In the genomic region with DNA sequence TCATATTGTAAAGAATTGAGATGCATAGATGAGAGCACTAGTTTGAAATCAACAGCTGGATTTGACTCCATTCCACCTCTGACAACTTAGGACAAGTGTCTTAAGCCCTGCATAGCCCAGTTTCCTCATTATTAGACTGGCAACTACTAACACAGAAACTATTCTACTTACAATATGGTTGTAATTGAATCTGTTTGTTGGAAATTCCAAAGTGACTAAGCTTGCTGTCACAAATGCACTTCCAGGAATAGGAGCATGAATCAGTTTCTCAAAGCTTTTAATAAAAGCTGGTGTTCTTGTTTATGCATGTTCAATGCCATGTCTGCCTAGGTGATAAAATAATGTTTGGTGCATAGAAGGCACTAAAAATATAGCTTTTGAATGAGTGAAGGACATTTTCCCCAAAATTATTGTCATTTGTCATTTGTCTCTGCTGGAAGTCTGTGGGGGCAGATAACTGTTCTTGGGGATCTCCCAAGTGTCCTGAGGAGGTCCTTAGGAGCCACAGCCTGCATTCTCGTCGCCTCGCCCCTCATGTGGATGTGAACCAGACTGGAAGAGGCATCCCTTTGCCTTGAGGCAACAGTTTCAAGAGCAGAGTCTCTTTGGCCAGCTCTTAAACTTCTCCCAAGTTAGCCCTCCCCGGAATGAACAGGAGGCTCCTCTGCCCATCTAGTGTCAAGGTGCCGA, we compare ENCODE assay signal across 9 cellular contexts. TPM values are rescaled to one million over a fixed set of nuclear protein-coding genes. Genes with fewer than 3 reads are reported as not detected.
DNase-seq lines count a peak whose midpoint lies in the region; ATAC-seq and TF ChIP-seq lines count a peak whose summit lies in the region.
"Had no signal": no experiment of that assay in that cellular context is flagged by ENCODE, and none has a peak within 500 bp of the region (broad histone marks: within the 10 kb centered on the region; RNA-seq: fewer than 3 reads in every experiment).

No MANE protein-coding gene starts in this region.

- peak; percentile 57 for DNase-seq in AG08396 (ENCODE audit: low spot score)
- DNase-seq in HCT116 (ENCODE audit: low read depth, low spot score), result peak; percentile 56
- DNase-seq in activated T-helper 1 cell treated with anti-CD3 and anti-CD28 coated beads, Interleukin-12 subunit alpha, Interleukin-12 subunit beta, Interleukin-2, Interleukin-4 antibody, amounts not matched to agents 30 ng/mL and 10 ng/mL and 1 ng/mL, durations not matched to agents 14 hours and 24 hours and 36 hours (ENCODE audit: low spot score), result no peak
- DNase-seq in kidney glomerular epithelial cell (lab: John Stamatoyannopoulos, UW), result peak; percentile 60
- no peak for DNase-seq in AML-193 (lab: John Stamatoyannopoulos, UW)
- DNase-seq in mucosa of gallbladder (ENCODE audit: low spot score), result no peak
- DNase-seq: endodermal cell had no signal

- peaks cover 67% of the 10 kb centered on the region for H3K36me3 Mint-ChIP-seq in activated T-helper 1 cell treated with anti-CD3 and anti-CD28 coated beads, Interleukin-12 subunit alpha, Interleukin-12 subunit beta, Interleukin-2, Interleukin-4 antibody, amounts not matched to agents 30 ng/mL and 10 ng/mL and 1 ng/mL, durations not matched to agents 14 hours and 24 hours and 36 hours (ENCODE audit: low read depth)

- peaks cover 90% of the 10 kb centered on the region for H3K4me1 Mint-ChIP-seq in activated T-helper 1 cell treated with anti-CD3 and anti-CD28 coated beads, Interleukin-12 subunit alpha, Interleukin-12 subunit beta, Interleukin-2, Interleukin-4 antibody, amounts not matched to agents 30 ng/mL and 10 ng/mL and 1 ng/mL, durations not matched to agents 14 hours and 24 hours and 36 hours (ENCODE audit: low read depth)

- H3K9me3 Mint-ChIP-seq in activated T-helper 1 cell treated with anti-CD3 and anti-CD28 coated beads, Interleukin-12 subunit alpha, Interleukin-12 subunit beta, Interleukin-2, Interleukin-4 antibody, amounts not matched to agents 30 ng/mL and 10 ng/mL and 1 ng/mL, durations not matched to agents 14 hours and 24 hours and 36 hours, result peaks cover 13% of the 10 kb centered on the region
- H3K9me3 Mint-ChIP-seq: endodermal cell had no signal

- POLR2A ChIA-PET in HCT116 (lab: Charles Lee), result no interaction called here

- RAD21 ChIA-PET in HCT116 (lab: Charles Lee; ENCODE audit: low non-redundant PET in 1 of 2, low total read pairs in 2 of 2, uncharacterized antibody in 2 of 2, unreplicated experiment in 2 of 2), result no interaction called here

- no peak for TF ChIP-seq CTCF in HCT116 (IDR thresholded peaks at IDR 0.05 in 2 of 3, conservative IDR thresholded peaks at IDR 0.05 in 1 of 3; ENCODE audit: borderline replicate concordance in 1 of 3, insufficient read depth in 1 of 3, low read depth in 2 of 3, low read length in 2 of 3)

- peak overlapping the region; percentile 64 for H3K4me2 ChIP-seq in HCT116 (ENCODE audit: low read length)

- no peak overlapping the region for H3K9ac ChIP-seq in HCT116 (ENCODE audit: low read length)

- 0 out of 2 replicates have a peak, but pooled peaks have one; percentile 22 for TF ChIP-seq RAD21 in HCT116 (IDR thresholded peaks at IDR 0.05; ENCODE audit: low read depth)

- H2AFZ ChIP-seq in HCT116 (ENCODE audit: low read depth, low read length, poor library complexity, severe bottlenecking), result peak overlapping the region; percentile 70

- peak overlapping the region; percentile 72 for H3K27ac Mint-ChIP-seq in activated T-helper 1 cell treated with anti-CD3 and anti-CD28 coated beads, Interleukin-12 subunit alpha, Interleukin-12 subunit beta, Interleukin-2, Interleukin-4 antibody, amounts not matched to agents 30 ng/mL and 10 ng/mL and 1 ng/mL, durations not matched to agents 14 hours and 24 hours and 36 hours
- H3K27ac Mint-ChIP-seq: endodermal cell had no signal

- CTCF ChIA-PET in HCT116 (lab: Charles Lee), result interaction anchor here (1.9 kb wide), 1 partner anchor 22 kb away, joined by 7 read pairs; no protein-coding TSS in a partner anchor

- H3K4me3 ChIP-seq in HCT116 (replicated peaks in 1 of 2; ENCODE audit: low read depth in 1 of 2, low read length in 2 of 2), result peak overlapping the region in 1 of 2 experiments; percentile 13; a peak in 1 of 4 replicates

- BruUV-seq in HCT116 (replicated peaks; lab: Mats Ljungman, UMichigan), result no TSS peak

- H3K9me3 ChIP-seq in HCT116 (ENCODE audit: control insufficient read depth in 1 of 2, insufficient read depth in 1 of 2, low read depth in 1 of 2, low read length in 2 of 2), result no peaks in the 10 kb centered on the region

- H3K79me2 ChIP-seq in HCT116 (ENCODE audit: insufficient read depth, low read length), result no peaks in the 10 kb centered on the region

- peaks cover 0 to 45% of the 10 kb centered on the region in 2 experiments for H3K4me1 ChIP-seq in HCT116 (ENCODE audit: control insufficient read depth in 1 of 2, insufficient read depth in 2 of 2, low read length in 2 of 2)

- no peaks in the 10 kb centered on the region for H3K27me3 ChIP-seq in HCT116 (ENCODE audit: insufficient read depth, low read length)

- TF ChIP-seq POLR2A in HCT116 (IDR thresholded peaks at IDR 0.05; ENCODE audit: borderline replicate concordance, extremely low read depth, insufficient read depth, insufficient read length), result no peak

- H3K9me2 ChIP-seq in HCT116 (ENCODE audit: insufficient read depth), result no peaks in the 10 kb centered on the region

- H3K4me3 Mint-ChIP-seq in activated T-helper 1 cell treated with anti-CD3 and anti-CD28 coated beads, Interleukin-12 subunit alpha, Interleukin-12 subunit beta, Interleukin-2, Interleukin-4 antibody, amounts not matched to agents 30 ng/mL and 10 ng/mL and 1 ng/mL, durations not matched to agents 14 hours and 24 hours and 36 hours, result peak overlapping the region; percentile 24
- H3K4me3 Mint-ChIP-seq: endodermal cell had no signal

- no peaks in the 10 kb centered on the region for H3K27me3 Mint-ChIP-seq in activated T-helper 1 cell treated with anti-CD3 and anti-CD28 coated beads, Interleukin-12 subunit alpha, Interleukin-12 subunit beta, Interleukin-2, Interleukin-4 antibody, amounts not matched to agents 30 ng/mL and 10 ng/mL and 1 ng/mL, durations not matched to agents 14 hours and 24 hours and 36 hours (ENCODE audit: insufficient read depth)

- no peak overlapping the region for H3K27ac ChIP-seq in HCT116 (ENCODE audit: low read depth, low read length)

- ATAC-seq in HCT116 (peak; percentile 50), GM18517 (IDR thresholded peaks at IDR 0.05; ENCODE audit: unreplicated experiment) (no peak), HG03095 (IDR thresholded peaks at IDR 0.05; ENCODE audit: unreplicated experiment) (no peak)

- H4K20me1 ChIP-seq in HCT116 (ENCODE audit: insufficient read depth), result no peaks in the 10 kb centered on the region

- H3K36me3 ChIP-seq in HCT116 (ENCODE audit: control insufficient read depth in 1 of 2, insufficient read depth in 2 of 2, low read length in 2 of 2), result no peaks in the 10 kb centered on the region

- intact Hi-C loops in HCT116 (cut with micrococcal nuclease), result no loop called here
- intact Hi-C loops in activated T-helper 1 cell treated with anti-CD3 and anti-CD28 coated beads, Interleukin-12 subunit alpha, Interleukin-12 subunit beta, Interleukin-2, Interleukin-4 antibody, amounts not matched to agents 30 ng/mL and 10 ng/mL and 1 ng/mL, durations not matched to agents 14 hours and 24 hours and 36 hours (cut with micrococcal nuclease), result loop anchor here (5.0 kb wide), 1 partner anchor 456 kb away; a partner anchor contains a TSS

TF ChIP-seq in HCT116, 20 proteins besides CTCF, POLR2A, EP300 and RAD21 (continues in another document):
- TF ChIP-seq CBX3 (IDR thresholded peaks at IDR 0.05; ENCODE audit: low read depth) (peak; percentile 79), TCF7L2 (IDR thresholded peaks at IDR 0.05; ENCODE audit: borderline replicate concordance, extremely low read depth, insufficient read depth, insufficient read length) (no peak), POLR2AphosphoS5 (IDR thresholded peaks at IDR 0.05; ENCODE audit: low read depth, low read length) (peak; percentile 36; the same call in 1 of the 2 replicates), SRF (IDR thresholded peaks at IDR 0.05; ENCODE audit: low read depth) (peak; percentile 76), EGR1 (IDR thresholded peaks at IDR 0.05; ENCODE audit: low read depth) (peak; percentile 42; the same call in 1 of the 2 replicates), SP1 (IDR thresholded peaks at IDR 0.05; ENCODE audit: low read depth) (peak; percentile 92), JUND (IDR thresholded peaks at IDR 0.05) (peak; percentile 87)
- TF ChIP-seq, protein P1, sequence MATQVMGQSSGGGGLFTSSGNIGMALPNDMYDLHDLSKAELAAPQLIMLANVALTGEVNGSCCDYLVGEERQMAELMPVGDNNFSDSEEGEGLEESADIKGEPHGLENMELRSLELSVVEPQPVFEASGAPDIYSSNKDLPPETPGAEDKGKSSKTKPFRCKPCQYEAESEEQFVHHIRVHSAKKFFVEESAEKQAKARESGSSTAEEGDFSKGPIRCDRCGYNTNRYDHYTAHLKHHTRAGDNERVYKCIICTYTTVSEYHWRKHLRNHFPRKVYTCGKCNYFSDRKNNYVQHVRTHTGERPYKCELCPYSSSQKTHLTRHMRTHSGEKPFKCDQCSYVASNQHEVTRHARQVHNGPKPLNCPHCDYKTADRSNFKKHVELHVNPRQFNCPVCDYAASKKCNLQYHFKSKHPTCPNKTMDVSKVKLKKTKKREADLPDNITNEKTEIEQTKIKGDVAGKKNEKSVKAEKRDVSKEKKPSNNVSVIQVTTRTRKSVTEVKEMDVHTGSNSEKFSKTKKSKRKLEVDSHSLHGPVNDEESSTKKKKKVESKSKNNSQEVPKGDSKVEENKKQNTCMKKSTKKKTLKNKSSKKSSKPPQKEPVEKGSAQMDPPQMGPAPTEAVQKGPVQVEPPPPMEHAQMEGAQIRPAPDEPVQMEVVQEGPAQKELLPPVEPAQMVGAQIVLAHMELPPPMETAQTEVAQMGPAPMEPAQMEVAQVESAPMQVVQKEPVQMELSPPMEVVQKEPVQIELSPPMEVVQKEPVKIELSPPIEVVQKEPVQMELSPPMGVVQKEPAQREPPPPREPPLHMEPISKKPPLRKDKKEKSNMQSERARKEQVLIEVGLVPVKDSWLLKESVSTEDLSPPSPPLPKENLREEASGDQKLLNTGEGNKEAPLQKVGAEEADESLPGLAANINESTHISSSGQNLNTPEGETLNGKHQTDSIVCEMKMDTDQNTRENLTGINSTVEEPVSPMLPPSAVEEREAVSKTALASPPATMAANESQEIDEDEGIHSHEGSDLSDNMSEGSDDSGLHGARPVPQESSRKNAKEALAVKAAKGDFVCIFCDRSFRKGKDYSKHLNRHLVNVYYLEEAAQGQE (IDR thresholded peaks at IDR 0.05; ENCODE audit: low read depth), result no peak
- TF ChIP-seq, protein P2, sequence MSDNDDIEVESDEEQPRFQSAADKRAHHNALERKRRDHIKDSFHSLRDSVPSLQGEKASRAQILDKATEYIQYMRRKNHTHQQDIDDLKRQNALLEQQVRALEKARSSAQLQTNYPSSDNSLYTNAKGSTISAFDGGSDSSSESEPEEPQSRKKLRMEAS (IDR thresholded peaks at IDR 0.05), result peak; percentile 50

RNA-seq across cellular contexts. Expression of a gene that starts 40.4 kb away (rescaled TPM):
- 42.5 TPM for total RNA-seq in HCT116 (2021; ENCODE audit: unreplicated experiment)
- 21.6 and 26.0 TPM in 2 replicates for polyA plus RNA-seq in HCT116 (2012)
- total RNA-seq in activated T-helper 1 cell treated with anti-CD3 and anti-CD28 coated beads, Interleukin-12 subunit alpha, Interleukin-12 subunit beta, Interleukin-2, Interleukin-4 antibody, amounts not matched to agents 30 ng/mL and 10 ng/mL and 1 ng/mL, durations not matched to agents 14 hours and 24 hours and 36 hours, result 98.3 and 105 TPM in 2 replicates
- 96.4 TPM for total RNA-seq in mucosa of gallbladder

Comparison
In these comparisons a context has a peak if more than half of its experiments do, and no peak if none do; other contexts are left out.
1. DNase-seq: peak in AG08396 (single experiment), HCT116 (single experiment) and kidney glomerular epithelial cell (single experiment); none in activated T-helper 1 cell treated with anti-CD3 and anti-CD28 coated beads, Interleukin-12 subunit alpha, Interleukin-12 subunit beta, Interleukin-2, Interleukin-4 antibody, amounts not matched to agents 30 ng/mL and 10 ng/mL and 1 ng/mL, durations not matched to agents 14 hours and 24 hours and 36 hours (single experiment), AML-193 (0 of 2) and mucosa of gallbladder (single experiment).